Comparison of ENCODE assay signal across 16 cellular contexts in genomic region chr15:101597360-101597928, GRCh38. TPM values are rescaled to one million over a fixed set of nuclear protein-coding genes. Genes with fewer than 3 reads are reported as not detected.
DNase-seq lines count a peak whose midpoint lies in the region; ATAC-seq, FAIRE-seq and TF ChIP-seq lines count a peak whose summit lies in the region.
"Had no signal": no experiment of that assay in that cellular context is flagged by ENCODE, and none has a peak within 500 bp of the region (broad histone marks: within the 10 kb centered on the region; RNA-seq: fewer than 3 reads in every experiment).

No MANE protein-coding gene starts in this region.

- no peak overlapping the region for H3K56ac ChIP-seq in H9 (ENCODE audit: insufficient read length, low read depth, low read length)

- H3K23me2 ChIP-seq in H9 (ENCODE audit: insufficient read length, low read depth, low read length, poor library complexity, severe bottlenecking) = no peaks in the 10 kb centered on the region

- WGBS in H9 (ENCODE audit: extremely low coverage, insufficient read length, low lambda C conversion rate) = no CpG with 5 or more reads among the region's 6 CpGs

- no peaks in the 10 kb centered on the region for H3K79me1 ChIP-seq in H9 (ENCODE audit: insufficient read depth, low read depth, low read length, poor library complexity, severe bottlenecking)

- H2AFZ ChIP-seq in H9 (ENCODE audit: low read length) = peak overlapping the region; percentile 34

- no peak overlapping the region for H2BK15ac ChIP-seq in H9 (ENCODE audit: low read depth, low read length)

- no peaks in the 10 kb centered on the region for H3K36me3 ChIP-seq in BE2C
- H3K36me3 ChIP-seq: HAP-1 had no signal

- no peak overlapping the region for H4K5ac ChIP-seq in H9 (ENCODE audit: insufficient read length, low read depth, low read length)

- no peak overlapping the region for H3K23ac ChIP-seq in H9 (ENCODE audit: insufficient read length, low read depth, low read length)

- no peaks in the 10 kb centered on the region for H4K20me1 ChIP-seq in H9 (ENCODE audit: control insufficient read depth, insufficient read depth, insufficient read length)

- no peak for FAIRE-seq in RCC 7860 (lab: Jason Lieb, UNC)

- no peak overlapping the region for H2BK5ac ChIP-seq in H9 (ENCODE audit: insufficient read length, low read length)

- H3K4me3 ChIP-seq in BE2C (ENCODE audit: low read depth, low read length) = no peak overlapping the region
- no peak overlapping the region for H3K4me3 ChIP-seq in astrocyte of the spinal cord (ENCODE audit: low read depth, low read length)
- H3K4me3 ChIP-seq: HAP-1 had no signal

- no peak overlapping the region; a peak in 1 of 5 replicates for H3K4me3 Mint-ChIP-seq in H9
- H3K4me3 Mint-ChIP-seq in mesothelial cell of epicardium = no peak overlapping the region

- no peak overlapping the region for H3K9ac ChIP-seq in H9 (ENCODE audit: extremely low read depth, insufficient read length, low read length)

- no peak overlapping the region for H3K27ac ChIP-seq in H9 (ENCODE audit: insufficient read length, low read depth, low read length)

- no peaks in the 10 kb centered on the region for H3K27me3 ChIP-seq in BE2C
- H3K27me3 ChIP-seq in H9 (ENCODE audit: insufficient read depth, low read length) = no peaks in the 10 kb centered on the region

- H2BK120ac ChIP-seq in H9 (ENCODE audit: low read depth, low read length, poor library complexity, severe bottlenecking) = no peak overlapping the region

- H3K27me3 Mint-ChIP-seq in H9 (ENCODE audit: low read depth) (peaks cover 31% of the 10 kb centered on the region), mesothelial cell of epicardium (ENCODE audit: low read depth) (peaks cover 24% of the 10 kb centered on the region)

- no peaks in the 10 kb centered on the region for H3K4me1 ChIP-seq in BE2C
- no peaks in the 10 kb centered on the region for H3K4me1 ChIP-seq in H9 (ENCODE audit: insufficient read depth, low read length)
- H3K4me1 ChIP-seq: HAP-1 had no signal

- in situ Hi-C loops in astrocyte of the spinal cord (cut with HindIII; ENCODE audit: low sequenced_read_pairs) = no loop called here

- no peak overlapping the region for H2BK12ac ChIP-seq in H9 (ENCODE audit: insufficient read length, low read depth, low read length)

- no peak overlapping the region for H3T11ph ChIP-seq in H9 (ENCODE audit: low read length)

- TF ChIP-seq CTCF in BE2C (IDR thresholded peaks at IDR 0.05; ENCODE audit: low read depth, low read length) (peak; percentile 5; the same call in 1 of the 2 replicates), H9 (conservative IDR thresholded peaks at IDR 0.05) (no peak), astrocyte of the spinal cord (IDR thresholded peaks at IDR 0.05; ENCODE audit: low read depth, low read length) (no peak), mesothelial cell of epicardium (IDR thresholded peaks at IDR 0.05; ENCODE audit: unreplicated experiment) (no peak)

- no peaks in the 10 kb centered on the region for H3K79me2 ChIP-seq in H9 (ENCODE audit: insufficient read depth, low read length)

- no peak overlapping the region for H2BK20ac ChIP-seq in H9 (ENCODE audit: low read depth, low read length, poor library complexity, severe bottlenecking)

- ATAC-seq in HG02642 (IDR thresholded peaks at IDR 0.05; ENCODE audit: poor library complexity, unreplicated experiment) = no peak

- H3K14ac ChIP-seq in H9 (ENCODE audit: insufficient read depth, low read length) = no peak overlapping the region

- H2AK5ac ChIP-seq in H9 (ENCODE audit: insufficient read length, low read length) = no peak overlapping the region

- DNase-seq in BE2C (peak; percentile 45), H9 (no peak), astrocyte of the spinal cord (ENCODE audit: low read depth, low spot score) (peak; percentile 9), mesothelial cell of epicardium (ENCODE audit: low spot score in 2 of 2, unreplicated experiment in 2 of 2) (no peak), RCC 7860 (ENCODE audit: low spot score) (no peak), iPS-NIHi7 (ENCODE audit: extremely low spot score) (no peak)
- DNase-seq: ACHN, DMS79 treated with DMSO at 0.1 percent for 48 hours, NCI-H1092 treated with DMSO at 0.1 percent for 48 hours, NCI-H146, NCI-H2029 treated with DMSO at 0.1 percent for 48 hours, Right ventricle myocardium superior had no signal

- H4K91ac ChIP-seq in H9 (ENCODE audit: insufficient read length, low read depth, low read length) = no peak overlapping the region

- H3K4me1 Mint-ChIP-seq in H9 (peaks cover 6% of the 10 kb centered on the region in 2 experiments), mesothelial cell of epicardium (peaks cover 5% of the 10 kb centered on the region)
- H3K4me1 Mint-ChIP-seq: CD14-positive monocyte, IgD-negative memory B cell had no signal

- H3K36me3 Mint-ChIP-seq in H9 (ENCODE audit: insufficient read depth in 1 of 3, low read depth in 3 of 3) (peaks cover 0 to 12% (median 0%) of the 10 kb centered on the region in 3 experiments; a peak in 4 of 7 replicates), mesothelial cell of epicardium (no peaks in the 10 kb centered on the region)
- H3K36me3 Mint-ChIP-seq: CD14-positive monocyte had no signal

- H3K18ac ChIP-seq in H9 (ENCODE audit: insufficient read length, low read depth, low read length) = no peak overlapping the region

- H3K27ac Mint-ChIP-seq in H9 (peak overlapping the region in 1 of 3 experiments; percentile 63; a peak in 1 of 7 replicates), mesothelial cell of epicardium (peak overlapping the region; percentile 67)
- H3K27ac Mint-ChIP-seq: CD14-positive monocyte, IgD-negative memory B cell had no signal

- peaks cover 9 to 22% of the 10 kb centered on the region in 2 experiments; a peak in 4 of 5 replicates for H3K9me3 Mint-ChIP-seq in H9
- peaks cover 41% of the 10 kb centered on the region for H3K9me3 Mint-ChIP-seq in mesothelial cell of epicardium

- H3K9me3 ChIP-seq in BE2C (peaks cover 4% of the 10 kb centered on the region; the same call in 1 of the 2 replicates), H9 (ENCODE audit: control insufficient read depth, low read depth, low read length) (no peaks in the 10 kb centered on the region)
- H3K9me3 ChIP-seq: HAP-1 had no signal

- H3K4ac ChIP-seq in H9 (ENCODE audit: low read depth, low read length) = no peak overlapping the region

- no peak overlapping the region for H3K4me2 ChIP-seq in H9 (ENCODE audit: insufficient read depth, insufficient read length, low read length)

- no peak overlapping the region for H4K8ac ChIP-seq in H9 (replicated peaks; ENCODE audit: insufficient read length, low read depth, low read length)

RNA-seq across cellular contexts. Expression of gene TM2D3, which starts 54.7 kb away (rescaled TPM):
- polyA plus RNA-seq in BE2C (2012; ENCODE audit: insufficient read depth, insufficient read length, low read depth) = 81.4 TPM
- total RNA-seq in H9 (2021) = 30.5 and 34.9 TPM in 2 replicates
- 49.3 to 51.9 TPM (median 51.2 TPM) in 3 replicates for total RNA-seq in mesothelial cell of epicardium

Comparison
In these comparisons a context has a peak if more than half of its experiments do, and no peak if none do; other contexts are left out.
1. DNase-seq: peak in BE2C (single experiment) and astrocyte of the spinal cord (single experiment); none in H9 (single experiment), mesothelial cell of epicardium (0 of 2), RCC 7860 (single experiment) and iPS-NIHi7 (single experiment).